Comparison of ENCODE assay signal across 23 cellular contexts in genomic region chr4:4606321-4606720, GRCh38.
DNase-seq lines count a peak whose midpoint lies in the region; ATAC-seq, FAIRE-seq and TF ChIP-seq lines count a peak whose summit lies in the region.
"Had no signal": no experiment of that assay in that cellular context is flagged by ENCODE, and none has a peak within 500 bp of the region (broad histone marks: within the 10 kb centered on the region; RNA-seq: fewer than 3 reads in every experiment).

No MANE protein-coding gene starts in this region.

- H3K27me3 ChIP-seq in pancreas, result no peaks in the 10 kb centered on the region
- H3K27me3 ChIP-seq in effector memory CD4-positive, alpha-beta T cell (replicated peaks; ENCODE audit: control insufficient read depth, insufficient read depth, low read length, poor library complexity, severe bottlenecking), result no peaks in the 10 kb centered on the region
- H3K27me3 ChIP-seq: esophagus squamous epithelium, upper lobe of left lung had no signal

- H3K36me3 ChIP-seq in pancreas, result no peaks in the 10 kb centered on the region
- H3K36me3 ChIP-seq in effector memory CD4-positive, alpha-beta T cell (ENCODE audit: control insufficient read depth, insufficient read depth, low read length), result no peaks in the 10 kb centered on the region
- H3K36me3 ChIP-seq: esophagus squamous epithelium, upper lobe of left lung had no signal

- ATAC-seq in pancreas, result no peak
- ATAC-seq in GM21447 (IDR thresholded peaks at IDR 0.05; ENCODE audit: unreplicated experiment), result no peak
- ATAC-seq: GM12878; natural killer cell treated with Interleukin-12 subunit alpha and Interleukin-12 subunit beta and Interleukin-15 and Interleukin-18, amount 100 ng/mL, for 72 hours had no signal

- H3K27ac ChIP-seq in pancreas, result no peak overlapping the region
- H3K27ac ChIP-seq in effector memory CD4-positive, alpha-beta T cell (ENCODE audit: insufficient read depth, low read length, poor library complexity, severe bottlenecking), result no peak overlapping the region
- H3K27ac ChIP-seq: esophagus squamous epithelium, parathyroid adenoma, upper lobe of left lung had no signal

- no peaks in the 10 kb centered on the region for H3K4me1 ChIP-seq in pancreas
- no peaks in the 10 kb centered on the region for H3K4me1 ChIP-seq in effector memory CD4-positive, alpha-beta T cell (ENCODE audit: control insufficient read depth, insufficient read depth, low read length, poor library complexity, severe bottlenecking)
- H3K4me1 ChIP-seq: esophagus squamous epithelium, parathyroid adenoma, upper lobe of left lung had no signal

- peak; percentile 35 for DNase-seq in EL
- peak; percentile 8 for DNase-seq in MV-4-11 (lab: John Stamatoyannopoulos, UW)
- peak; percentile 88 for DNase-seq in fibroblast of gingiva (ENCODE audit: low read depth)
- DNase-seq in lung microvascular endothelial cell (ENCODE audit: low read depth in 2 of 2), result peak; percentile 23 to 33
- no peak for DNase-seq in pancreas
- DNase-seq in stimulated activated CD8-positive, alpha-beta memory T cell treated with anti-CD3 and anti-CD28 coated beads, Interleukin-4, amount 100 ng/mL, for 48 hours, result no peak
- DNase-seq in effector memory CD4-positive, alpha-beta T cell, result no peak
- DNase-seq: activated CD4-positive, alpha-beta T cell treated with anti-CD3 and anti-CD28 coated beads, Interleukin-2, amount 10 ng/mL, durations not matched to agents 7 days and 5 days; activated CD8-positive, alpha-beta memory T cell treated with anti-CD3 and anti-CD28 coated beads, Interleukin-2, amount 50 U/mL, for 48 hours; activated gamma-delta T cell treated with Interleukin-2 at 50 U/mL for 16 hours; effector CD4-positive, alpha-beta T cell; esophagus squamous epithelium; GF-D8; hippocampal formation; NCI-H1105 treated with DMSO at 0.1 percent for 48 hours; NCI-H524 treated with DMSO at 0.1 percent for 48 hours; stimulated activated CD4-positive, alpha-beta T cell treated with anti-CD3 and anti-CD28 coated beads, Interleukin-4, amount 100 ng/mL, for 1 hour had no signal

- 82 to 90% methylated on average over 10 of the region's 10 CpGs for WGBS in pancreas, 2 donors

- no peak for TF ChIP-seq CTCF in pancreas (IDR thresholded peaks at IDR 0.05)

- FAIRE-seq in pancreas (lab: Jason Lieb, UNC), result no peak
- FAIRE-seq: GM12878 had no signal

- H3K4me3 ChIP-seq in pancreas, result no peak overlapping the region
- H3K4me3 ChIP-seq in effector memory CD4-positive, alpha-beta T cell (ENCODE audit: insufficient read depth, low read depth, low read length, poor library complexity, severe bottlenecking), result no peak overlapping the region
- H3K4me3 ChIP-seq: esophagus squamous epithelium, GM12878, skin epidermis, upper lobe of left lung had no signal

- intact Hi-C loops in pancreas (cut with DNase I), result no loop called here

- no peaks in the 10 kb centered on the region for H3K9me3 ChIP-seq in pancreas
- no peaks in the 10 kb centered on the region for H3K9me3 ChIP-seq in effector memory CD4-positive, alpha-beta T cell (ENCODE audit: control insufficient read depth, low read length)
- H3K9me3 ChIP-seq: esophagus squamous epithelium, upper lobe of left lung had no signal

Comparison
In these comparisons a context has a peak if more than half of its experiments do, and no peak if none do; other contexts are left out.
1. DNase-seq: peak in EL (single experiment), MV-4-11 (single experiment), fibroblast of gingiva (single experiment) and lung microvascular endothelial cell (2 of 2); none in pancreas (0 of 6), stimulated activated CD8-positive, alpha-beta memory T cell treated with anti-CD3 and anti-CD28 coated beads, Interleukin-4, amount 100 ng/mL, for 48 hours (single experiment) and effector memory CD4-positive, alpha-beta T cell (0 of 3).